22 cellular contexts compared by ENCODE assay signal in genomic region chr16:90100790-90101189, GRCh38. TPM values are rescaled to one million over a fixed set of nuclear protein-coding genes. Genes with fewer than 3 reads are reported as not detected.
"Had no signal": no experiment of that assay in that cellular context is flagged by ENCODE, and none has a peak within 500 bp of the region (broad histone marks: within the 10 kb centered on the region; RNA-seq: fewer than 3 reads in every experiment).

No MANE protein-coding gene starts in this region.

RNA-seq across cellular contexts. Expression of gene PRDM7, which starts 23.7 kb away (rescaled TPM):
- total RNA-seq: activated CD4-positive, alpha-beta memory T cell treated with anti-CD3 and anti-CD28 coated beads for 36 hours; activated CD4-positive, alpha-beta T cell treated with anti-CD3 and anti-CD28 coated beads for 36 hours; activated CD4-positive, alpha-beta T cell treated with anti-CD3 and anti-CD28 coated beads, Interleukin-2, amount 10 ng/mL, durations not matched to agents 24 days and 14 days; activated CD8-positive, alpha-beta memory T cell treated with anti-CD3 and anti-CD28 coated beads for 36 hours; activated CD8-positive, alpha-beta memory T cell treated with anti-CD3 and anti-CD28 coated beads, Interleukin-2, amount 10 ng/mL, durations not matched to agents 7 days and 5 days; activated CD8-positive, alpha-beta T cell treated with anti-CD3 and anti-CD28 coated beads, Interleukin-2, amount 10 ng/mL, durations not matched to agents 7 days and 5 days; activated naive CD4-positive, alpha-beta T cell treated with anti-CD3 and anti-CD28 coated beads for 36 hours; activated naive CD8-positive, alpha-beta T cell treated with anti-CD3 and anti-CD28 coated beads for 36 hours; activated T-helper 1 cell treated with anti-CD3 and anti-CD28 coated beads, Interleukin-12 subunit alpha, Interleukin-12 subunit beta, Interleukin-2, Interleukin-4 antibody, amounts not matched to agents 30 ng/mL and 10 ng/mL and 1 ng/mL, durations not matched to agents 14 hours and 24 hours and 36 hours; activated T-helper 2 cell treated with anti-CD3 and anti-CD28 coated beads, Interferon-gamma antibody, Interleukin-2, Interleukin-4, amounts not matched to agents 10 μg/mL and 5 μg/mL and 100 μg/mL, durations not matched to agents 14 hours and 24 hours and 36 hours; adrenal gland; ascending aorta; breast epithelium; cardiac muscle cell; colonic mucosa; dermis microvascular lymphatic vessel endothelial cell; endothelial cell of umbilical vein; esophagus squamous epithelium; fibroblast of lung; fibroblast of villous mesenchyme; T-helper 1 cell treated with Interleukin-12 subunit alpha and Interleukin-12 subunit beta and Interleukin-4 antibody, amounts not matched to agents 30 ng/mL and 1 ng/mL, for 36 hours had no signal
- polyA plus RNA-seq: adrenal gland, cardiac muscle cell, endothelial cell of umbilical vein, esophagus, fibroblast of lung had no signal
